In genomic region chr17:17354560-17355357, GRCh38 we compare ENCODE assay signal across 8 cellular contexts. TPM values are rescaled to one million over a fixed set of nuclear protein-coding genes. Genes with fewer than 3 reads are reported as not detected.
A peak's percentile ranks its signal among the peaks of the same experiment; 100 is the strongest.
DNase-seq lines count a peak whose midpoint lies in the region; ATAC-seq and TF ChIP-seq lines count a peak whose summit lies in the region.

No MANE protein-coding gene starts in this region.

- H3K4me1 ChIP-seq in BE2C, result peaks cover 5% of the 10 kb centered on the region; the same call in 1 of the 2 replicates

- peaks cover 0 to 15% of the 10 kb centered on the region in 2 donors for H3K27me3 Mint-ChIP-seq in effector memory CD8-positive, alpha-beta T cell

- no peaks in the 10 kb centered on the region for H3K9me3 Mint-ChIP-seq in effector memory CD8-positive, alpha-beta T cell

- ATAC-seq in effector memory CD8-positive, alpha-beta T cell (replicated peaks), result peak; percentile 76
- ATAC-seq in GM18909 (IDR thresholded peaks at IDR 0.05; ENCODE audit: poor library complexity, unreplicated experiment), result no peak

- no peak overlapping the region for H3K27ac ChIP-seq in HL-60 (replicated peaks)

- no peaks in the 10 kb centered on the region for H3K36me3 Mint-ChIP-seq in effector memory CD8-positive, alpha-beta T cell (ENCODE audit: insufficient read depth)

- H3K27me3 ChIP-seq in BE2C (no peaks in the 10 kb centered on the region), HL-60 (ENCODE audit: insufficient read depth, poor library complexity, severe bottlenecking) (no peaks in the 10 kb centered on the region)

- peaks cover 0 to 5% of the 10 kb centered on the region in 2 donors for H3K4me1 Mint-ChIP-seq in effector memory CD8-positive, alpha-beta T cell (ENCODE audit: low read depth in 2 of 2)

- peak; percentile 74 for TF ChIP-seq CTCF in BE2C (IDR thresholded peaks at IDR 0.05; ENCODE audit: low read depth, low read length)
- peak; percentile 57 for TF ChIP-seq CTCF in HL-60 (IDR thresholded peaks at IDR 0.05; ENCODE audit: insufficient read depth, low read length)

- DNase-seq in BE2C (peak; percentile 70), HL-60 (ENCODE audit: low read depth in 1 of 2, low spot score in 1 of 2) (peak in 1 of 2 experiments; percentile 66), NCI-H82 treated with DMSO at 0.1 percent for 48 hours (lab: John Stamatoyannopoulos, UW; ENCODE audit: unreplicated experiment) (peak; percentile 42), mesenteric fat pad (ENCODE audit: low spot score) (peak; percentile 91)
- DNase-seq in activated CD8-positive, alpha-beta memory T cell treated with anti-CD3 and anti-CD28 coated beads for 24 hours, result peak; percentile 89
- peak; percentile 75 to 79 (median 78) for DNase-seq in effector memory CD8-positive, alpha-beta T cell
- DNase-seq in stimulated activated CD8-positive, alpha-beta memory T cell treated with anti-CD3 and anti-CD28 coated beads, Interleukin-4, amount 100 ng/mL, for 24 hours (ENCODE audit: low read depth), result peak; percentile 62

- no peak overlapping the region for H3K27ac Mint-ChIP-seq in effector memory CD8-positive, alpha-beta T cell

- H3K36me3 ChIP-seq in BE2C, result no peaks in the 10 kb centered on the region

- no peaks in the 10 kb centered on the region for H3K9me3 ChIP-seq in BE2C

- H3K4me3 Mint-ChIP-seq in effector memory CD8-positive, alpha-beta T cell, result no peak overlapping the region

- H3K4me3 ChIP-seq in BE2C (ENCODE audit: low read depth, low read length) (no peak overlapping the region), HL-60 (replicated peaks; ENCODE audit: insufficient read depth, low read length) (no peak overlapping the region)

RNA-seq across cellular contexts. Expression of gene NT5M, which starts 51.6 kb away (rescaled TPM):
- 3.3 TPM for polyA plus RNA-seq in BE2C (2012; ENCODE audit: insufficient read depth, insufficient read length, low read depth)
- total RNA-seq in mesenteric fat pad, result 2.1 TPM
